1 cellular context compared by ENCODE assay signal in the genomic region with DNA sequence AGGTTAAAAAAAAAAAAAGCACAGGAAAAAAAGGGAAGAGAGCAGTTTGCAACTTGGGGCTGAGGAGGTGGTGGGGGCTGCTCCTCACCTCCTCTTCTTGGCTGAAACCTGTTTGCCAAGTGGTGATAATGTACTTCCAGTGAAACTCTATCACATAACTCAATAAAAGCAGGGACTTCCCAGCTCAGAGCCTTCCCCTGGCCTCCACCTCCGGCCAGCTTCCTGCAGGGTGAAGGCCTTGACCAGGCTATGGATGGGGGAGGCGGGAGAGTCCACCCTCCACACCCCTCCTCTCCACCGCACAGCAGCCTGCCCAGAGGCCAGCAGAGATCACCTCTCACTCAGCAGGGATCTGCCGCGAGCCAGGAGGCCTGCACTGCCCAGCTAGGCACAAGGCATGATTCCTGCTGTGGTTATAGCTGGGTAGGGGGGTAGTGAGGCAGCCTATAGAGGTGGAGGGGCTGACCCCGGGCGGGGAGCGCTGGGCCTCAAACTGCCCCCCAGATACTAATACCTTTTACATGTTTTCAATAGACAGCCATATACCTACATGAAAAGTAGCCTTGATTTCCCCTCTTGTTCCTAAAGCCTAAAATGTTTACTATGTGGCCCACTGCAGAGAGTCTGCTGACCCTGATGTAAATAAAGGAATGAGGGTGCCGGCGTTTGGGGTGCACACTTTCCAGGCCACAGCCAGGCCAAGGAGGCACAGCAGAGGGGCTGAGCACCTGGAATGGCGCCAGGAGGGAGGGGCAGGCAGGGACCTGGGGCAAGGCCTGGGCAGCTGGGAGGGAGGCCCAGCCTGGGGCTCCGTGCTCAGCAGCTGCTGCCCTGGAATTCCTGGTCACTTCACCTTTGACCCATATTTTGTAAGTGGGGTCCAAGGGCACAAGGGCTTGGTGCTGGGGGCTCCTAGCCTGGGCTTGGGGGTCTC.
TF ChIP-seq lines count a peak whose summit lies in the region.

No MANE protein-coding gene starts in this region.

TF ChIP-seq in HepG2, 621 proteins besides CTCF, POLR2A, EP300 and RAD21 (continued from another document and continues in another):
- TF ChIP-seq ZNF704 (CRISPR knock-in tag; IDR thresholded peaks at IDR 0.05; ENCODE audit: borderline replicate concordance) = no peak
- TF ChIP-seq ZNF430 (CRISPR knock-in tag; IDR thresholded peaks at IDR 0.05) = peak; percentile 67
- no peak for TF ChIP-seq RNF219 (CRISPR knock-in tag; IDR thresholded peaks at IDR 0.05)
- no peak for TF ChIP-seq ZNF547 (CRISPR knock-in tag; IDR thresholded peaks at IDR 0.05)
- no peak for TF ChIP-seq ATF7 (IDR thresholded peaks at IDR 0.05)
- TF ChIP-seq ATF7 (CRISPR knock-in tag; IDR thresholded peaks at IDR 0.05) = 0 out of 2 replicates have a peak, but pooled peaks have one; percentile 20
- peak; percentile 56 for TF ChIP-seq YY1 (IDR thresholded peaks at IDR 0.05; ENCODE audit: insufficient read depth, insufficient replicate concordance, low read depth, low read length)
- TF ChIP-seq ZNF552 (CRISPR knock-in tag; IDR thresholded peaks at IDR 0.05; ENCODE audit: borderline replicate concordance) = no peak
- TF ChIP-seq, protein P1, sequence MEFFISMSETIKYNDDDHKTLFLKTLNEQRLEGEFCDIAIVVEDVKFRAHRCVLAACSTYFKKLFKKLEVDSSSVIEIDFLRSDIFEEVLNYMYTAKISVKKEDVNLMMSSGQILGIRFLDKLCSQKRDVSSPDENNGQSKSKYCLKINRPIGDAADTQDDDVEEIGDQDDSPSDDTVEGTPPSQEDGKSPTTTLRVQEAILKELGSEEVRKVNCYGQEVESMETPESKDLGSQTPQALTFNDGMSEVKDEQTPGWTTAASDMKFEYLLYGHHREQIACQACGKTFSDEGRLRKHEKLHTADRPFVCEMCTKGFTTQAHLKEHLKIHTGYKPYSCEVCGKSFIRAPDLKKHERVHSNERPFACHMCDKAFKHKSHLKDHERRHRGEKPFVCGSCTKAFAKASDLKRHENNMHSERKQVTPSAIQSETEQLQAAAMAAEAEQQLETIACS (CRISPR knock-in tag; IDR thresholded peaks at IDR 0.05) = peak; percentile 33; the same call in 1 of the 2 replicates
- TF ChIP-seq SIX1 (CRISPR knock-in tag; IDR thresholded peaks at IDR 0.05; ENCODE audit: borderline replicate concordance) = peak; percentile 58; the same call in 1 of the 2 replicates
- TF ChIP-seq ZFP37 (CRISPR knock-in tag; IDR thresholded peaks at IDR 0.05; ENCODE audit: borderline replicate concordance) = no peak
- no peak for TF ChIP-seq ZC3H4 (CRISPR knock-in tag; IDR thresholded peaks at IDR 0.05; ENCODE audit: borderline replicate concordance)
- TF ChIP-seq TOE1 (CRISPR knock-in tag; IDR thresholded peaks at IDR 0.05) = no peak
- no peak for TF ChIP-seq ZNF672 (CRISPR knock-in tag; IDR thresholded peaks at IDR 0.05)
- TF ChIP-seq, protein P2, sequence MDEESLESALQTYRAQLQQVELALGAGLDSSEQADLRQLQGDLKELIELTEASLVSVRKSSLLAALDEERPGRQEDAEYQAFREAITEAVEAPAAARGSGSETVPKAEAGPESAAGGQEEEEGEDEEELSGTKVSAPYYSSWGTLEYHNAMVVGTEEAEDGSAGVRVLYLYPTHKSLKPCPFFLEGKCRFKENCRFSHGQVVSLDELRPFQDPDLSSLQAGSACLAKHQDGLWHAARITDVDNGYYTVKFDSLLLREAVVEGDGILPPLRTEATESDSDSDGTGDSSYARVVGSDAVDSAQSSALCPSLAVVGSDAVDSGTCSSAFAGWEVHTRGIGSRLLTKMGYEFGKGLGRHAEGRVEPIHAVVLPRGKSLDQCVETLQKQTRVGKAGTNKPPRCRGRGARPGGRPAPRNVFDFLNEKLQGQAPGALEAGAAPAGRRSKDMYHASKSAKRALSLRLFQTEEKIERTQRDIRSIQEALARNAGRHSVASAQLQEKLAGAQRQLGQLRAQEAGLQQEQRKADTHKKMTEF (CRISPR knock-in tag; IDR thresholded peaks at IDR 0.05) = no peak; the same call in 1 of the 2 replicates
- TF ChIP-seq, protein P3, sequence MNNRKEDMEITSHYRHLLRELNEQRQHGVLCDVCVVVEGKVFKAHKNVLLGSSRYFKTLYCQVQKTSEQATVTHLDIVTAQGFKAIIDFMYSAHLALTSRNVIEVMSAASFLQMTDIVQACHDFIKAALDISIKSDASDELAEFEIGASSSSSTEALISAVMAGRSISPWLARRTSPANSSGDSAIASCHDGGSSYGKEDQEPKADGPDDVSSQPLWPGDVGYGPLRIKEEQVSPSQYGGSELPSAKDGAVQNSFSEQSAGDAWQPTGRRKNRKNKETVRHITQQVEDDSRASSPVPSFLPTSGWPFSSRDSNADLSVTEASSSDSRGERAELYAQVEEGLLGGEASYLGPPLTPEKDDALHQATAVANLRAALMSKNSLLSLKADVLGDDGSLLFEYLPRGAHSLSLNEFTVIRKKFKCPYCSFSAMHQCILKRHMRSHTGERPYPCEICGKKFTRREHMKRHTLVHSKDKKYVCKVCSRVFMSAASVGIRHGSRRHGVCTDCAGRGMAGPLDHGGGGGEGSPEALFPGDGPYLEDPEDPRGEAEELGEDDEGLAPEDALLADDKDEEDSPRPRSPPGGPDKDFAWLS (CRISPR knock-in tag; IDR thresholded peaks at IDR 0.05; ENCODE audit: borderline replicate concordance) = peak; percentile 78; the same call in 1 of the 2 replicates
- TF ChIP-seq ZBTB2 (CRISPR knock-in tag; IDR thresholded peaks at IDR 0.05; ENCODE audit: low read depth) = peak; percentile 21; the same call in 1 of the 2 replicates
- no peak for TF ChIP-seq ZNF709 (CRISPR knock-in tag; IDR thresholded peaks at IDR 0.05)
- TF ChIP-seq KLF15 (CRISPR knock-in tag; IDR thresholded peaks at IDR 0.05; ENCODE audit: borderline replicate concordance) = no peak
- no peak for TF ChIP-seq ZNF674 (CRISPR knock-in tag; IDR thresholded peaks at IDR 0.05; ENCODE audit: low read depth)
- TF ChIP-seq PRDM4 (CRISPR knock-in tag; IDR thresholded peaks at IDR 0.05; ENCODE audit: borderline replicate concordance) = no peak
- TF ChIP-seq ZNF446 (CRISPR knock-in tag; IDR thresholded peaks at IDR 0.05) = no peak
- TF ChIP-seq ZNF891 (CRISPR knock-in tag; IDR thresholded peaks at IDR 0.05) = 0 out of 2 replicates have a peak, but pooled peaks have one; percentile 59
- peak; percentile 57; the same call in 1 of the 2 replicates for TF ChIP-seq SPEN (CRISPR knock-in tag; IDR thresholded peaks at IDR 0.05; ENCODE audit: low read depth)
- TF ChIP-seq, protein P4, sequence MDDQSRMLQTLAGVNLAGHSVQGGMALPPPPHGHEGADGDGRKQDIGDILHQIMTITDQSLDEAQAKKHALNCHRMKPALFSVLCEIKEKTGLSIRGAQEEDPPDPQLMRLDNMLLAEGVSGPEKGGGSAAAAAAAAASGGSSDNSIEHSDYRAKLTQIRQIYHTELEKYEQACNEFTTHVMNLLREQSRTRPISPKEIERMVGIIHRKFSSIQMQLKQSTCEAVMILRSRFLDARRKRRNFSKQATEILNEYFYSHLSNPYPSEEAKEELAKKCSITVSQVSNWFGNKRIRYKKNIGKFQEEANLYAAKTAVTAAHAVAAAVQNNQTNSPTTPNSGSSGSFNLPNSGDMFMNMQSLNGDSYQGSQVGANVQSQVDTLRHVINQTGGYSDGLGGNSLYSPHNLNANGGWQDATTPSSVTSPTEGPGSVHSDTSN (CRISPR knock-in tag; IDR thresholded peaks at IDR 0.05; ENCODE audit: borderline replicate concordance) = no peak
- no peak for TF ChIP-seq ZBTB25 (CRISPR knock-in tag; IDR thresholded peaks at IDR 0.05)
- TF ChIP-seq CSRNP1 (CRISPR knock-in tag; IDR thresholded peaks at IDR 0.05) = no peak
- 0 out of 2 replicates have a peak, but pooled peaks have one; percentile 65 for TF ChIP-seq MYPOP (CRISPR knock-in tag; IDR thresholded peaks at IDR 0.05)
- no peak for TF ChIP-seq SRSF4 (IDR thresholded peaks at IDR 0.05; ENCODE audit: low read depth, low read length, poor library complexity, severe bottlenecking)
- TF ChIP-seq ZFP36 (IDR thresholded peaks at IDR 0.05; ENCODE audit: borderline replicate concordance, low read depth, low read length, partially characterized antibody) = no peak
- TF ChIP-seq MYC (CRISPR knock-in tag; IDR thresholded peaks at IDR 0.05; ENCODE audit: borderline replicate concordance) = peak; percentile 50; the same call in 1 of the 2 replicates
- peak; percentile 19 for TF ChIP-seq HDAC2 (CRISPR knock-in tag; IDR thresholded peaks at IDR 0.05)
- no peak for TF ChIP-seq HNRNPLL (IDR thresholded peaks at IDR 0.05; ENCODE audit: low read depth, low read length, poor library complexity, severe bottlenecking)
